ENCODE assay signal across 1 cellular context in the genomic region with DNA sequence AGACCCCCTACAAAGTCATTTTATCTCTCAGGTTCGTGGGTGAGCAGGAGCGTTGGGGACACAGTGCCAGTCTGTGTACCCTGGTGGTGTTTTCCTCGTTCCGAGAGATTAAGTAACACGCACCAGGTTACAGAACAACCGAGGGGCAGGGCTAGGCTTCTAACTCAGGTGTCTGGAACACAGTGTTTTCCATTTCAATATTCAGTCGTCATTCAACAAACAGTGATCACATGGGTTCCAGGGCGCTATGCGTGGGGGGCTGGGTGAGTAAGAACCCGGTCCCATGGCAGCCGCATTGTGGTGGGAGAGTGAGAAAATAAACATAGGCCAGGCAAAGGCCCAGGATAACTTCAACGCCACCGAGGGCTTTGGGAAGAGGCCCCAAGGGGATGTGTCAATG.
TF ChIP-seq lines count a peak whose summit lies in the region.

No MANE protein-coding gene starts in this region.

TF ChIP-seq in SK-N-SH, 30 proteins besides CTCF, POLR2A, EP300 and RAD21 (continued from another document):
- TF ChIP-seq, protein P1, sequence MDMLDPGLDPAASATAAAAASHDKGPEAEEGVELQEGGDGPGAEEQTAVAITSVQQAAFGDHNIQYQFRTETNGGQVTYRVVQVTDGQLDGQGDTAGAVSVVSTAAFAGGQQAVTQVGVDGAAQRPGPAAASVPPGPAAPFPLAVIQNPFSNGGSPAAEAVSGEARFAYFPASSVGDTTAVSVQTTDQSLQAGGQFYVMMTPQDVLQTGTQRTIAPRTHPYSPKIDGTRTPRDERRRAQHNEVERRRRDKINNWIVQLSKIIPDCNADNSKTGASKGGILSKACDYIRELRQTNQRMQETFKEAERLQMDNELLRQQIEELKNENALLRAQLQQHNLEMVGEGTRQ (IDR thresholded peaks at IDR 0.05; ENCODE audit: borderline replicate concordance, low read depth, low read length), result no peak
- no peak for TF ChIP-seq SMC3 (IDR thresholded peaks at IDR 0.05; ENCODE audit: low read depth, low read length)
- TF ChIP-seq RXRA (IDR thresholded peaks at IDR 0.05; ENCODE audit: borderline replicate concordance, low read depth), result no peak
- TF ChIP-seq CHD2 (IDR thresholded peaks at IDR 0.05; ENCODE audit: low read length, partially characterized antibody), result no peak
- no peak for TF ChIP-seq POLR2AphosphoS5 (IDR thresholded peaks at IDR 0.05; ENCODE audit: low read depth, low read length)
- no peak for TF ChIP-seq MXI1 (IDR thresholded peaks at IDR 0.05; ENCODE audit: low read depth, low read length)
- TF ChIP-seq, protein P2, sequence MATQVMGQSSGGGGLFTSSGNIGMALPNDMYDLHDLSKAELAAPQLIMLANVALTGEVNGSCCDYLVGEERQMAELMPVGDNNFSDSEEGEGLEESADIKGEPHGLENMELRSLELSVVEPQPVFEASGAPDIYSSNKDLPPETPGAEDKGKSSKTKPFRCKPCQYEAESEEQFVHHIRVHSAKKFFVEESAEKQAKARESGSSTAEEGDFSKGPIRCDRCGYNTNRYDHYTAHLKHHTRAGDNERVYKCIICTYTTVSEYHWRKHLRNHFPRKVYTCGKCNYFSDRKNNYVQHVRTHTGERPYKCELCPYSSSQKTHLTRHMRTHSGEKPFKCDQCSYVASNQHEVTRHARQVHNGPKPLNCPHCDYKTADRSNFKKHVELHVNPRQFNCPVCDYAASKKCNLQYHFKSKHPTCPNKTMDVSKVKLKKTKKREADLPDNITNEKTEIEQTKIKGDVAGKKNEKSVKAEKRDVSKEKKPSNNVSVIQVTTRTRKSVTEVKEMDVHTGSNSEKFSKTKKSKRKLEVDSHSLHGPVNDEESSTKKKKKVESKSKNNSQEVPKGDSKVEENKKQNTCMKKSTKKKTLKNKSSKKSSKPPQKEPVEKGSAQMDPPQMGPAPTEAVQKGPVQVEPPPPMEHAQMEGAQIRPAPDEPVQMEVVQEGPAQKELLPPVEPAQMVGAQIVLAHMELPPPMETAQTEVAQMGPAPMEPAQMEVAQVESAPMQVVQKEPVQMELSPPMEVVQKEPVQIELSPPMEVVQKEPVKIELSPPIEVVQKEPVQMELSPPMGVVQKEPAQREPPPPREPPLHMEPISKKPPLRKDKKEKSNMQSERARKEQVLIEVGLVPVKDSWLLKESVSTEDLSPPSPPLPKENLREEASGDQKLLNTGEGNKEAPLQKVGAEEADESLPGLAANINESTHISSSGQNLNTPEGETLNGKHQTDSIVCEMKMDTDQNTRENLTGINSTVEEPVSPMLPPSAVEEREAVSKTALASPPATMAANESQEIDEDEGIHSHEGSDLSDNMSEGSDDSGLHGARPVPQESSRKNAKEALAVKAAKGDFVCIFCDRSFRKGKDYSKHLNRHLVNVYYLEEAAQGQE (IDR thresholded peaks at IDR 0.05; ENCODE audit: low read depth, low read length), result no peak
- TF ChIP-seq FOXM1 (IDR thresholded peaks at IDR 0.05; ENCODE audit: low read depth), result no peak
- no peak for TF ChIP-seq RCOR1 (IDR thresholded peaks at IDR 0.05; ENCODE audit: low read length)
